In genomic region chr5:42992035-42992570, GRCh38 we compare ENCODE assay signal across 8 cellular contexts. TPM values are rescaled to one million over a fixed set of nuclear protein-coding genes. Genes with fewer than 3 reads are reported as not detected.
DNase-seq lines count a peak whose midpoint lies in the region; ATAC-seq, FAIRE-seq and TF ChIP-seq lines count a peak whose summit lies in the region.

No MANE protein-coding gene starts in this region.

- intact Hi-C loops in left lung (cut with DNase I) = loop anchor here in 1 of 2 donors (2.0 kb wide), 1 partner anchor 47 kb away; no protein-coding TSS in a partner anchor

- H3K27ac ChIP-seq in left lung = peak overlapping the region; percentile 96 to 100

- H3K4me3 ChIP-seq in GM12875 (ENCODE audit: low read depth, low read length) (peak overlapping the region; percentile 66), left lung (peak overlapping the region; percentile 33 to 54)

- TF ChIP-seq CTCF in GM12875 (IDR thresholded peaks at IDR 0.05; ENCODE audit: borderline replicate concordance, insufficient read depth, low read depth, low read length) (no peak), WTC11 (IDR thresholded peaks at IDR 0.05) (no peak), left lung (IDR thresholded peaks at IDR 0.05) (no peak), D721Med (IDR thresholded peaks at IDR 0.05; ENCODE audit: insufficient read depth, missing control alignments) (no peak)

- peaks cover 0 to 33% of the 10 kb centered on the region in 2 donors for H3K4me1 ChIP-seq in left lung

- peaks cover 37 to 82% of the 10 kb centered on the region in 2 donors for H3K27me3 ChIP-seq in left lung

- peak; percentile 68 for DNase-seq in NCI-H1105 (lab: John Stamatoyannopoulos, UW)
- peak; percentile 69 for DNase-seq in WTC11 (ENCODE audit: low spot score)
- DNase-seq in central memory CD8-positive, alpha-beta T cell (ENCODE audit: low spot score in 2 of 2) = peak; percentile 66 to 81
- DNase-seq in left lung = peak; percentile 88 to 92
- DNase-seq in stimulated activated CD4-positive, alpha-beta T cell treated with anti-CD3 and anti-CD28 coated beads, Interleukin-4, amount 100 ng/mL, for 1 hour = peak; percentile 67
- no peak for DNase-seq in D721Med (ENCODE audit: insufficient read length, low spot score)

- H3K36me3 ChIP-seq in left lung = no peaks in the 10 kb centered on the region

- peaks cover 34% of the 10 kb centered on the region for H3K4me1 Mint-ChIP-seq in WTC11
- peaks cover 56% of the 10 kb centered on the region for H3K4me1 Mint-ChIP-seq in central memory CD8-positive, alpha-beta T cell

- H3K27me3 Mint-ChIP-seq in WTC11 (ENCODE audit: low read depth) = peaks cover 94% of the 10 kb centered on the region
- H3K27me3 Mint-ChIP-seq in central memory CD8-positive, alpha-beta T cell = no peaks in the 10 kb centered on the region

- H3K36me3 Mint-ChIP-seq in WTC11 = peaks cover 12% of the 10 kb centered on the region
- H3K36me3 Mint-ChIP-seq in central memory CD8-positive, alpha-beta T cell (ENCODE audit: insufficient read depth) = peaks cover 52% of the 10 kb centered on the region

- no peak for FAIRE-seq in D721Med (lab: Jason Lieb, UNC)

- peaks cover 16% of the 10 kb centered on the region for H3K9me3 Mint-ChIP-seq in WTC11
- H3K9me3 Mint-ChIP-seq in central memory CD8-positive, alpha-beta T cell = no peaks in the 10 kb centered on the region

- H3K9me3 ChIP-seq in left lung = peaks cover 0 to 4% of the 10 kb centered on the region in 2 donors

- CTCF ChIA-PET in WTC11 (lab: Charles Lee) = interaction anchor here (0.8 to 2.1 kb wide), 8 partner anchors 10 to 102 kb away, joined by 3 to 14 read pairs (median 6); no protein-coding TSS in a partner anchor

- ATAC-seq in HG02588 (IDR thresholded peaks at IDR 0.05; ENCODE audit: unreplicated experiment) = peak; percentile 40
- peak; percentile 57 for ATAC-seq in WTC11
- ATAC-seq in central memory CD8-positive, alpha-beta T cell (replicated peaks; ENCODE audit: extremely low read depth, poor library complexity, severe bottlenecking) = peak; percentile 26
- ATAC-seq in left lung = peak; percentile 55

- no peak overlapping the region for H3K27ac Mint-ChIP-seq in WTC11
- peak overlapping the region; percentile 99 for H3K27ac Mint-ChIP-seq in central memory CD8-positive, alpha-beta T cell (ENCODE audit: low read depth)

- peak overlapping the region; percentile 84 for H3K4me3 Mint-ChIP-seq in WTC11
- H3K4me3 Mint-ChIP-seq in central memory CD8-positive, alpha-beta T cell = peak overlapping the region; percentile 93

- POLR2A ChIA-PET in WTC11 (lab: Charles Lee) = interaction anchor here (0.8 kb wide), 1 partner anchor 25 kb away, joined by 3 read pairs; no protein-coding TSS in a partner anchor

TF ChIP-seq in WTC11, 78 proteins besides CTCF, POLR2A, EP300 and RAD21 (continues in another document):
- no peak for TF ChIP-seq FOXP4 (CRISPR knock-in tag; IDR thresholded peaks at IDR 0.05)
- TF ChIP-seq ZNF317 (CRISPR knock-in tag; IDR thresholded peaks at IDR 0.05; ENCODE audit: borderline replicate concordance, low read depth) = no peak
- TF ChIP-seq MLX (CRISPR knock-in tag; IDR thresholded peaks at IDR 0.05) = no peak
- TF ChIP-seq TEAD4 (CRISPR knock-in tag; IDR thresholded peaks at IDR 0.05) = no peak
- TF ChIP-seq CDX4 (CRISPR knock-in tag; IDR thresholded peaks at IDR 0.05; ENCODE audit: borderline replicate concordance) = no peak
- no peak for TF ChIP-seq GTF2I (CRISPR knock-in tag; conservative IDR thresholded peaks at IDR 0.05)
- TF ChIP-seq MAX (CRISPR knock-in tag; IDR thresholded peaks at IDR 0.05) = peak; percentile 31; the same call in 1 of the 2 replicates
- no peak for TF ChIP-seq ZNF671 (CRISPR knock-in tag; IDR thresholded peaks at IDR 0.05)
- TF ChIP-seq AR (CRISPR knock-in tag; IDR thresholded peaks at IDR 0.05) = no peak
- TF ChIP-seq IRF1 (CRISPR knock-in tag; IDR thresholded peaks at IDR 0.05) = no peak
- TF ChIP-seq ZNF219 (CRISPR knock-in tag; IDR thresholded peaks at IDR 0.05; ENCODE audit: borderline replicate concordance) = no peak
- no peak for TF ChIP-seq ZNF425 (CRISPR knock-in tag; conservative IDR thresholded peaks at IDR 0.05)
- TF ChIP-seq PRRX2 (CRISPR knock-in tag; IDR thresholded peaks at IDR 0.05) = no peak
- TF ChIP-seq GABPB1 (CRISPR knock-in tag; IDR thresholded peaks at IDR 0.05) = no peak; the same call in 1 of the 2 replicates
- no peak for TF ChIP-seq FOXJ3 (CRISPR knock-in tag; IDR thresholded peaks at IDR 0.05; ENCODE audit: borderline replicate concordance)
- TF ChIP-seq NFE2L1 (CRISPR knock-in tag; IDR thresholded peaks at IDR 0.05) = no peak

RNA-seq across cellular contexts. Expression of gene ANXA2R, which starts 48.0 kb away (rescaled TPM):
- total RNA-seq in WTC11 (2021) (0.72 to 1.1 TPM (median 0.96 TPM) in 3 replicates), left lung (1 to 10 TPM; 2.3 to 2.9 TPM)
